In genomic region chr16:59612094-59612493, GRCh38 we compare ENCODE assay signal across 24 cellular contexts.
"Had no signal": no experiment of that assay in that cellular context is flagged by ENCODE, and none has a peak within 500 bp of the region (broad histone marks: within the 10 kb centered on the region; RNA-seq: fewer than 3 reads in every experiment).

No MANE protein-coding gene starts in this region.

- H3K9me3 ChIP-seq: SK-N-SH had no signal

- DNase-seq: Karpas-422, KG1, MG63, NCI-H1092, NCI-H1105 treated with DMSO at 0.1 percent for 48 hours, NCI-H1417 treated with DMSO at 0.1 percent for 48 hours, NCI-H146, NCI-H1694 treated with DMSO at 0.1 percent for 48 hours, NCI-H1930, NCI-H2081, NCI-H2107, NCI-H2227 treated with DMSO at 0.1 percent for 48 hours, NCI-H524, NCI-H526 treated with DMSO at 0.1 percent for 48 hours, NCI-H748 treated with DMSO at 0.1 percent for 48 hours, PC-3, SHP77, SK-N-SH, SW 1271, T-cell had no signal

- H3K36me3 Mint-ChIP-seq: T-cell had no signal

- H3K4me3 ChIP-seq: MG63 had no signal

- H3K27ac Mint-ChIP-seq: T-cell had no signal

- ATAC-seq: HepG2, Panc1, PC-3, T-cell had no signal

- H3K27me3 ChIP-seq: MG63 had no signal

- H3K4me3 Mint-ChIP-seq: T-cell had no signal

- H3K27me3 Mint-ChIP-seq: T-cell had no signal

- H3K36me3 ChIP-seq: MG63 had no signal

- H3K27ac ChIP-seq: HL-60, RWPE1 had no signal

- H3K4me1 Mint-ChIP-seq: T-cell had no signal

- H3K4me2 ChIP-seq: SK-N-SH had no signal

- H3K9ac ChIP-seq: SK-N-SH had no signal
